Comparison of ENCODE assay signal across 1 cellular context in genomic region chr4:48074657-48075056, GRCh38.
TF ChIP-seq lines count a peak whose summit lies in the region.

No MANE protein-coding gene starts in this region.

TF ChIP-seq in SK-N-SH, 30 proteins besides CTCF, POLR2A, EP300 and RAD21 (continued from another document):
- TF ChIP-seq FOSL2 (IDR thresholded peaks at IDR 0.05; ENCODE audit: borderline replicate concordance, low read depth), result no peak
